1 cellular context compared by ENCODE assay signal in genomic region chr17:43546317-43547188, GRCh38.
TF ChIP-seq lines count a peak whose summit lies in the region.

Gene ETV4, minus strand, starts transcription at chr17:43546340. Its CDS starts 723 bp downstream, at chr17:43545617.

TF ChIP-seq in HepG2, 621 proteins besides CTCF, POLR2A, EP300 and RAD21 (continued from another document):
- no peak; the same call in 1 of the 2 replicates for TF ChIP-seq ZNF691 (CRISPR knock-in tag; IDR thresholded peaks at IDR 0.05; ENCODE audit: borderline replicate concordance, low read depth)
- no peak; the same call in 1 of the 2 replicates for TF ChIP-seq MXD3 (CRISPR knock-in tag; IDR thresholded peaks at IDR 0.05)
- no peak for TF ChIP-seq ZNF263 (CRISPR knock-in tag; IDR thresholded peaks at IDR 0.05)
- no peak for TF ChIP-seq ZFP1 (CRISPR knock-in tag; IDR thresholded peaks at IDR 0.05)
- TF ChIP-seq HOXA3 (CRISPR knock-in tag; IDR thresholded peaks at IDR 0.05) = peak; percentile 1; the same call in 1 of the 2 replicates
- peak; percentile 56; the same call in 1 of the 2 replicates for TF ChIP-seq SOX5 (CRISPR knock-in tag; IDR thresholded peaks at IDR 0.05; ENCODE audit: borderline replicate concordance)
- no peak for TF ChIP-seq ZNF33B (CRISPR knock-in tag; IDR thresholded peaks at IDR 0.05)
- TF ChIP-seq ZNF678 (CRISPR knock-in tag; IDR thresholded peaks at IDR 0.05) = 0 out of 2 replicates have a peak, but pooled peaks have one; percentile 45
